ENCODE assay signal across 8 cellular contexts in genomic region chrX:154515803-154516654, GRCh38. TPM values are rescaled to one million over a fixed set of nuclear protein-coding genes. Genes with fewer than 3 reads are reported as not detected.
A peak's percentile ranks its signal among the peaks of the same experiment; 100 is the strongest.
DNase-seq lines count a peak whose midpoint lies in the region; ATAC-seq, FAIRE-seq and TF ChIP-seq lines count a peak whose summit lies in the region.

TSS of gene FAM3A (minus strand) at chrX:154516232. CDS start at chrX:154515772, 460 bp downstream.

- H3K36me3 ChIP-seq in bronchial epithelial cell (ENCODE audit: control insufficient read depth, insufficient read depth, low read length): no peaks in the 10 kb centered on the region

- peak; percentile 85 for ATAC-seq in GM18907 (IDR thresholded peaks at IDR 0.05; ENCODE audit: unreplicated experiment)
- ATAC-seq in HG03135 (IDR thresholded peaks at IDR 0.05; ENCODE audit: unreplicated experiment): peak; percentile 82

- no peaks in the 10 kb centered on the region for H3K27me3 ChIP-seq in bronchial epithelial cell (ENCODE audit: control insufficient read depth, insufficient read depth, low read length)

- FAIRE-seq in bronchial epithelial cell (lab: Jason Lieb, UNC): no peak

- TF ChIP-seq CTCF in WI38 (IDR thresholded peaks at IDR 0.05; ENCODE audit: low read depth, low read length) (no peak), bronchial epithelial cell (IDR thresholded peaks at IDR 0.05; ENCODE audit: insufficient read depth, low read length, severe bottlenecking) (no peak)

- H3K4me3 ChIP-seq in WI38 (ENCODE audit: low read depth, low read length): peak within 1 kb of the TSS; percentile 58
- H3K4me3 ChIP-seq in bronchial epithelial cell (ENCODE audit: low read depth, low read length): peak within 1 kb of the TSS; percentile 61

- DNase-seq in AG08395 (ENCODE audit: low spot score): peak; percentile 87
- peak; percentile 91 for DNase-seq in NCI-H2227 (lab: John Stamatoyannopoulos, UW; ENCODE audit: unreplicated experiment)
- peak; percentile 64 for DNase-seq in bronchial epithelial cell (ENCODE audit: low read depth)
- peak; percentile 77 for DNase-seq in inferior parietal cortex (ENCODE audit: extremely low spot score)
- peak; percentile 61 for DNase-seq in smooth muscle cell of the brain vasculature (ENCODE audit: low read depth, low spot score)

RNA-seq across cellular contexts. Expression of gene FAM3A, which starts in this region (rescaled TPM):
- 33.2 and 36.6 TPM in 2 replicates for total RNA-seq in bronchial epithelial cell

Comparison
In these comparisons a context has a peak if more than half of its experiments do, and no peak if none do; other contexts are left out.
1. Peak in every context shown above with its lines: DNase-seq, ATAC-seq and H3K4me3 ChIP-seq.